ENCODE assay signal across 13 cellular contexts in the genomic region with DNA sequence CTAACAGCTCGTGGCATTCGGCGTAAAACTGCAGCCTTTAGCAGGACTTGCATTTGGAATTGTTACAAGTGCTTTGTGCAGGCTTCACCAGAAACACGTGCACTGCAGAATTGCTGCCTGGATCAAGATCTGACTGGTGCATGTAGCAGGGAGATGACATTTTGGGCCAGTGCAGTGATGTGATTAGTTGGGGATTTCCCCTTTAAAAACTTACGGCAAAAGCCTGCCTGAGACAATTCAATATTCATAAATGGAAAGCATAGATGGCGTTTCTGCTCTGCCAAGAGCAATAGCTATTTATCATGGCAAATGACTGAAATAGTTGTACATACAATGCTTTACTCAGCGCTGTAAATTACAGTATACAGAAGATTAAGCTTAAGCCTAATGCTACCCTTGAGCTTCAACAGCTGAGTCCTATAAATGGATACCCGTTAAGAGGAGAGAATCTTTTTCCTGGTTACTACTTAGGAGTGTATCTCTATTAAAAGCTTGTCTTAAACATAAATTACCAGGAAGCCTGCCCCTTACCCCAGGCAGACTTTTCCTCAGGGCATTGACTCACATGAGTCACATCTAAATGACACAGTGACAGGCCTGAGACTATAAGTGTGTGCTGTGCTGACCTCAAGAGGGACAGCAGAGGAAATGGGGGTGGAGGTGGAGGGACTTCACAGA.
A peak's percentile ranks its signal among the peaks of the same experiment; 100 is the strongest.
DNase-seq lines count a peak whose midpoint lies in the region; ATAC-seq and TF ChIP-seq lines count a peak whose summit lies in the region.
"Had no signal": no experiment of that assay in that cellular context is flagged by ENCODE, and none has a peak within 500 bp of the region (broad histone marks: within the 10 kb centered on the region; RNA-seq: fewer than 3 reads in every experiment).

No MANE protein-coding gene starts in this region.

- peaks cover 2% of the 10 kb centered on the region for H3K36me3 Mint-ChIP-seq in activated naive CD4-positive, alpha-beta T cell treated with anti-CD3 and anti-CD28 coated beads for 36 hours (ENCODE audit: low read depth)

- no peaks in the 10 kb centered on the region for H3K79me2 ChIP-seq in PC-3 (ENCODE audit: low read length)

- H3K9me2 ChIP-seq in PC-3 (replicated peaks; ENCODE audit: low read length) = no peaks in the 10 kb centered on the region

- H2BK120ac ChIP-seq in neuronal stem cell (ENCODE audit: low read depth, low read length) = no peak overlapping the region

- H3K4me2 ChIP-seq in PC-3 (ENCODE audit: low read length) = peak overlapping the region; percentile 69
- H3K4me2 ChIP-seq in neuronal stem cell (ENCODE audit: insufficient read depth, low read length, poor library complexity, severe bottlenecking) = no peak overlapping the region

- peak overlapping the region; percentile 11; the same call in 1 of the 2 replicates for H3K4me3 ChIP-seq in PC-3 (ENCODE audit: low read length)
- no peak overlapping the region for H3K4me3 ChIP-seq in fibroblast of villous mesenchyme (ENCODE audit: low read depth, low read length)
- no peak overlapping the region for H3K4me3 ChIP-seq in neuronal stem cell (ENCODE audit: low read length in 2 of 2)
- H3K4me3 ChIP-seq: upper lobe of left lung had no signal

- no peak overlapping the region for H3K18ac ChIP-seq in neuronal stem cell (ENCODE audit: low read length)

- peak overlapping the region; percentile 58 for H3K27ac ChIP-seq in PC-3 (ENCODE audit: low read length)
- H3K27ac ChIP-seq in neuronal stem cell (replicated peaks; ENCODE audit: low read length) = no peak overlapping the region
- H3K27ac ChIP-seq: upper lobe of left lung had no signal

- CTCF ChIA-PET in activated naive CD4-positive, alpha-beta T cell treated with anti-CD3 and anti-CD28 coated beads for 36 hours (lab: Charles Lee) = interaction anchor here (0.8 to 2.1 kb wide), 3 partner anchors 9 to 108 kb away, joined by 3 to 13 read pairs (median 3); no protein-coding TSS in a partner anchor
- CTCF ChIA-PET in PC-3 (lab: Charles Lee) = interaction anchor here (0.7 to 1.0 kb wide), 5 partner anchors 9 to 268 kb away, joined by 3 read pairs; no protein-coding TSS in a partner anchor

- H3K9me3 ChIP-seq in PC-3 (ENCODE audit: low read length) (no peaks in the 10 kb centered on the region), neuronal stem cell (replicated peaks in 1 of 2; ENCODE audit: control insufficient read depth in 2 of 2, insufficient read depth in 1 of 2, low read depth in 1 of 2, low read length in 2 of 2) (peaks cover 0 to 7% of the 10 kb centered on the region in 2 donors)
- H3K9me3 ChIP-seq: upper lobe of left lung had no signal

- no peaks in the 10 kb centered on the region for H3K27me3 Mint-ChIP-seq in activated naive CD4-positive, alpha-beta T cell treated with anti-CD3 and anti-CD28 coated beads for 36 hours (ENCODE audit: low read depth)
- peaks cover 7% of the 10 kb centered on the region for H3K27me3 Mint-ChIP-seq in stimulated activated naive CD8-positive, alpha-beta T cell treated with anti-CD3 and anti-CD28 coated beads, Interleukin-15, amount 100 ng/mL, for 72 hours

- H3K27me3 ChIP-seq in PC-3 (ENCODE audit: low read length) (no peaks in the 10 kb centered on the region), neuronal stem cell (ENCODE audit: control insufficient read depth in 3 of 3, insufficient read depth in 3 of 3, low read depth in 1 of 3, low read length in 3 of 3) (no peaks in the 10 kb centered on the region)
- H3K27me3 ChIP-seq: upper lobe of left lung had no signal

- no peak overlapping the region for H3K9ac ChIP-seq in PC-3 (ENCODE audit: low read length)
- H3K9ac ChIP-seq in neuronal stem cell (ENCODE audit: low read depth, low read length, poor library complexity) = no peak overlapping the region

- H3K4ac ChIP-seq in neuronal stem cell (ENCODE audit: low read length) = no peak overlapping the region

- no TSS peak for BruUV-seq in PC-3 (replicated peaks; lab: Mats Ljungman, UMichigan)

- intact Hi-C loops in activated naive CD4-positive, alpha-beta T cell treated with anti-CD3 and anti-CD28 coated beads for 36 hours (cut with micrococcal nuclease) = loop anchor here (1.0 kb wide), 2 partner anchors 39 to 79 kb away; no protein-coding TSS in a partner anchor
- intact Hi-C loops in PC-3 (cut with micrococcal nuclease) = no loop called here

- H3K23ac ChIP-seq in neuronal stem cell (ENCODE audit: low read depth, low read length, poor library complexity) = no peak overlapping the region

- H3K4me1 Mint-ChIP-seq in activated naive CD4-positive, alpha-beta T cell treated with anti-CD3 and anti-CD28 coated beads for 36 hours (ENCODE audit: low read depth) = peaks cover 26% of the 10 kb centered on the region
- H3K4me1 Mint-ChIP-seq in stimulated activated naive CD8-positive, alpha-beta T cell treated with anti-CD3 and anti-CD28 coated beads, Interleukin-15, amount 100 ng/mL, for 72 hours = peaks cover 16% of the 10 kb centered on the region
- H3K4me1 Mint-ChIP-seq: CD14-positive monocyte had no signal

- no peak overlapping the region for H4K8ac ChIP-seq in neuronal stem cell (ENCODE audit: low read depth, low read length)

- H4K20me1 ChIP-seq in PC-3 (ENCODE audit: low read length) = no peaks in the 10 kb centered on the region

- H2AFZ ChIP-seq in PC-3 (ENCODE audit: low read length) (no peak overlapping the region), neuronal stem cell (ENCODE audit: low read length) (no peak overlapping the region)

- H3K4me3 Mint-ChIP-seq in activated naive CD4-positive, alpha-beta T cell treated with anti-CD3 and anti-CD28 coated beads for 36 hours = no peak overlapping the region
- H3K4me3 Mint-ChIP-seq in stimulated activated naive CD8-positive, alpha-beta T cell treated with anti-CD3 and anti-CD28 coated beads, Interleukin-15, amount 100 ng/mL, for 72 hours = no peak overlapping the region
- H3K4me3 Mint-ChIP-seq: CD14-positive monocyte had no signal

- H2BK5ac ChIP-seq in neuronal stem cell (ENCODE audit: low read length) = no peak overlapping the region

- H4K91ac ChIP-seq in neuronal stem cell (ENCODE audit: low read depth, low read length, poor library complexity) = no peak overlapping the region

- H3K14ac ChIP-seq in neuronal stem cell (ENCODE audit: low read length) = no peak overlapping the region

- H3K4me1 ChIP-seq in PC-3 (ENCODE audit: insufficient read depth, low read length) (peaks cover 34% of the 10 kb centered on the region), neuronal stem cell (ENCODE audit: control insufficient read depth in 2 of 2, insufficient read depth in 1 of 2, low read depth in 1 of 2, low read length in 2 of 2) (peaks cover 8 to 19% of the 10 kb centered on the region in 2 donors)

- H3F3A ChIP-seq in PC-3 (ENCODE audit: low read length, unreplicated experiment) = peaks cover 5% of the 10 kb centered on the region

- POLR2A ChIA-PET in PC-3 (lab: Charles Lee; ENCODE audit: unreplicated experiment) = no interaction called here

- H3K27ac Mint-ChIP-seq in activated naive CD4-positive, alpha-beta T cell treated with anti-CD3 and anti-CD28 coated beads for 36 hours = no peak overlapping the region
- no peak overlapping the region for H3K27ac Mint-ChIP-seq in stimulated activated naive CD8-positive, alpha-beta T cell treated with anti-CD3 and anti-CD28 coated beads, Interleukin-15, amount 100 ng/mL, for 72 hours

- H3K36me3 ChIP-seq in PC-3 (ENCODE audit: low read depth, low read length) = peaks cover 4% of the 10 kb centered on the region; the same call in 1 of the 2 replicates
- H3K36me3 ChIP-seq in neuronal stem cell (replicated peaks in 1 of 2; ENCODE audit: control insufficient read depth in 2 of 2, insufficient read depth in 2 of 2, low read length in 2 of 2) = no peaks in the 10 kb centered on the region
- H3K36me3 ChIP-seq: upper lobe of left lung had no signal

- H2AK5ac ChIP-seq in neuronal stem cell (ENCODE audit: low read depth, low read length) = no peak overlapping the region

- peaks cover 1% of the 10 kb centered on the region for H3K9me3 Mint-ChIP-seq in activated naive CD4-positive, alpha-beta T cell treated with anti-CD3 and anti-CD28 coated beads for 36 hours
- no peaks in the 10 kb centered on the region for H3K9me3 Mint-ChIP-seq in stimulated activated naive CD8-positive, alpha-beta T cell treated with anti-CD3 and anti-CD28 coated beads, Interleukin-15, amount 100 ng/mL, for 72 hours

- peak; percentile 39 for DNase-seq in activated naive CD4-positive, alpha-beta T cell treated with anti-CD3 and anti-CD28 coated beads for 36 hours
- no peak for DNase-seq in activated naive CD4-positive, alpha-beta T cell (lab: John Stamatoyannopoulos, UW)
- DNase-seq in PC-3 = peak; percentile 84
- DNase-seq in fibroblast of villous mesenchyme (ENCODE audit: low read depth) = peak; percentile 65
- DNase-seq in stimulated activated naive CD8-positive, alpha-beta T cell treated with anti-CD3 and anti-CD28 coated beads, Interleukin-15, amount 100 ng/mL, for 72 hours = no peak
- no peak for DNase-seq in neuronal stem cell (ENCODE audit: low spot score)
- DNase-seq in NCI-H187 (lab: John Stamatoyannopoulos, UW) = no peak
- no peak for DNase-seq in Kasumi-1 (lab: John Stamatoyannopoulos, UW)
- DNase-seq: activated CD8-positive, alpha-beta memory T cell treated with anti-CD3 and anti-CD28 coated beads, Interleukin-2, amount 50 U/mL, for 4 hours; effector memory CD4-positive, alpha-beta T cell; left cardiac atrium; upper lobe of left lung had no signal

- H2BK12ac ChIP-seq in neuronal stem cell (ENCODE audit: low read length) = no peak overlapping the region

- WGBS in neuronal stem cell (ENCODE audit: extremely low coverage in 2 of 2, insufficient read length in 2 of 2, insufficient replicate concordance in 1 of 2), 2 donors = no CpG with 5 or more reads among the region's 8 CpGs

- TF ChIP-seq CTCF in PC-3 (conservative IDR thresholded peaks at IDR 0.05; ENCODE audit: low read depth, low read length) (no peak), fibroblast of villous mesenchyme (IDR thresholded peaks at IDR 0.05; ENCODE audit: insufficient read depth, low read depth, low read length) (no peak)

- H2BK15ac ChIP-seq in neuronal stem cell (ENCODE audit: low read length) = no peak overlapping the region

- no peaks in the 10 kb centered on the region for H3K79me1 ChIP-seq in neuronal stem cell (ENCODE audit: low read depth, low read length)

- ATAC-seq in PC-3 = peak; percentile 96
- ATAC-seq in stimulated activated naive CD8-positive, alpha-beta T cell treated with anti-CD3 and anti-CD28 coated beads, Interleukin-15, amount 100 ng/mL, for 72 hours = peak; percentile 43

Comparison
In these comparisons a context has a peak if more than half of its experiments do, and no peak if none do; other contexts are left out.
1. DNase-seq: peak in activated naive CD4-positive, alpha-beta T cell treated with anti-CD3 and anti-CD28 coated beads for 36 hours (single experiment), PC-3 (single experiment) and fibroblast of villous mesenchyme (single experiment); none in activated naive CD4-positive, alpha-beta T cell (0 of 4), stimulated activated naive CD8-positive, alpha-beta T cell treated with anti-CD3 and anti-CD28 coated beads, Interleukin-15, amount 100 ng/mL, for 72 hours (0 of 2), neuronal stem cell (single experiment), NCI-H187 (0 of 2) and Kasumi-1 (0 of 2).